1 cellular context compared by ENCODE assay signal in the genomic region with DNA sequence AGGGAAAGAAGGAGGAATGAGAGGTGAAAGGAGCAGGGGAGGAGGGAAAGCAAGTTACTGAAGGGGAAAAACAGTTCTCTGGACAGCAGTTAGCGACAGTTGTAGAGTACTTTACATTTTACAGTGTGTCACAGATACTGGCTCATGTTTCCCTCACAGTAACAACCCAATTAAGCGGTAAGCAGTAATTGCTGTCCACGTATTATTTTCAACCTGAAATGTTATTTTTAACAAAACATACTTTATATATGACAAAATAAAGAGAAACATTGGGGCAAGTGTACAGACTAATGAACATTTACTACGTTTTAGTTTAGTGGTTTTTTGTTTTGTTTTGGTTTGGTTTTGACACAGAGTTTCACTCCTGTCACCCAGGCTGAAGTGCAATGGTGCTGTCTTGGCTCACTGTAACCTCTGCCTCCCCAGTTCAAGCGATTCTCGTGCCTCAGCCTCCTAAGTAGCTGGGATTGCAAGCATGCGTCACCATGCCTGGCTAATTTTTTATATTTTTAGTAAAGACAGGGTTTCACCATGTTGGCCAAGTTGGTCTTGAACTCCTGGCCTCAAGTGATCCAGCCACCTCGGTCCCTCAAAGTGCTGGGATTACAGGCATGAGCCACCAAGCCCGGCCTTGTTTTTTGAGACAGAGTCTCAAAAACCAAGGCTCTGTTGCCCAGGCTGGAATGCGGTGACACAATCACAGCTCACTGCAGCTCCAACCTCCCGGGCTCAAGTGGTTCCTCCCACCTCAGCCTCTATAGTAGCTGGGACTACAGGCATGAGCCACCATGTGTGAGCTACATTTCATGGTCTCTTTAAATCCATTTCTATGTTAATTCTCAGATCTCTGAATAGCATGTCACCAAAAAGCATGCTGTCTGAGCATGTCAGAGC.
TF ChIP-seq lines count a peak whose summit lies in the region.

No MANE protein-coding gene starts in this region.

TF ChIP-seq in GM23338, 12 proteins besides CTCF, POLR2A, EP300 and RAD21 (continued from another document):
- TF ChIP-seq, protein P1, sequence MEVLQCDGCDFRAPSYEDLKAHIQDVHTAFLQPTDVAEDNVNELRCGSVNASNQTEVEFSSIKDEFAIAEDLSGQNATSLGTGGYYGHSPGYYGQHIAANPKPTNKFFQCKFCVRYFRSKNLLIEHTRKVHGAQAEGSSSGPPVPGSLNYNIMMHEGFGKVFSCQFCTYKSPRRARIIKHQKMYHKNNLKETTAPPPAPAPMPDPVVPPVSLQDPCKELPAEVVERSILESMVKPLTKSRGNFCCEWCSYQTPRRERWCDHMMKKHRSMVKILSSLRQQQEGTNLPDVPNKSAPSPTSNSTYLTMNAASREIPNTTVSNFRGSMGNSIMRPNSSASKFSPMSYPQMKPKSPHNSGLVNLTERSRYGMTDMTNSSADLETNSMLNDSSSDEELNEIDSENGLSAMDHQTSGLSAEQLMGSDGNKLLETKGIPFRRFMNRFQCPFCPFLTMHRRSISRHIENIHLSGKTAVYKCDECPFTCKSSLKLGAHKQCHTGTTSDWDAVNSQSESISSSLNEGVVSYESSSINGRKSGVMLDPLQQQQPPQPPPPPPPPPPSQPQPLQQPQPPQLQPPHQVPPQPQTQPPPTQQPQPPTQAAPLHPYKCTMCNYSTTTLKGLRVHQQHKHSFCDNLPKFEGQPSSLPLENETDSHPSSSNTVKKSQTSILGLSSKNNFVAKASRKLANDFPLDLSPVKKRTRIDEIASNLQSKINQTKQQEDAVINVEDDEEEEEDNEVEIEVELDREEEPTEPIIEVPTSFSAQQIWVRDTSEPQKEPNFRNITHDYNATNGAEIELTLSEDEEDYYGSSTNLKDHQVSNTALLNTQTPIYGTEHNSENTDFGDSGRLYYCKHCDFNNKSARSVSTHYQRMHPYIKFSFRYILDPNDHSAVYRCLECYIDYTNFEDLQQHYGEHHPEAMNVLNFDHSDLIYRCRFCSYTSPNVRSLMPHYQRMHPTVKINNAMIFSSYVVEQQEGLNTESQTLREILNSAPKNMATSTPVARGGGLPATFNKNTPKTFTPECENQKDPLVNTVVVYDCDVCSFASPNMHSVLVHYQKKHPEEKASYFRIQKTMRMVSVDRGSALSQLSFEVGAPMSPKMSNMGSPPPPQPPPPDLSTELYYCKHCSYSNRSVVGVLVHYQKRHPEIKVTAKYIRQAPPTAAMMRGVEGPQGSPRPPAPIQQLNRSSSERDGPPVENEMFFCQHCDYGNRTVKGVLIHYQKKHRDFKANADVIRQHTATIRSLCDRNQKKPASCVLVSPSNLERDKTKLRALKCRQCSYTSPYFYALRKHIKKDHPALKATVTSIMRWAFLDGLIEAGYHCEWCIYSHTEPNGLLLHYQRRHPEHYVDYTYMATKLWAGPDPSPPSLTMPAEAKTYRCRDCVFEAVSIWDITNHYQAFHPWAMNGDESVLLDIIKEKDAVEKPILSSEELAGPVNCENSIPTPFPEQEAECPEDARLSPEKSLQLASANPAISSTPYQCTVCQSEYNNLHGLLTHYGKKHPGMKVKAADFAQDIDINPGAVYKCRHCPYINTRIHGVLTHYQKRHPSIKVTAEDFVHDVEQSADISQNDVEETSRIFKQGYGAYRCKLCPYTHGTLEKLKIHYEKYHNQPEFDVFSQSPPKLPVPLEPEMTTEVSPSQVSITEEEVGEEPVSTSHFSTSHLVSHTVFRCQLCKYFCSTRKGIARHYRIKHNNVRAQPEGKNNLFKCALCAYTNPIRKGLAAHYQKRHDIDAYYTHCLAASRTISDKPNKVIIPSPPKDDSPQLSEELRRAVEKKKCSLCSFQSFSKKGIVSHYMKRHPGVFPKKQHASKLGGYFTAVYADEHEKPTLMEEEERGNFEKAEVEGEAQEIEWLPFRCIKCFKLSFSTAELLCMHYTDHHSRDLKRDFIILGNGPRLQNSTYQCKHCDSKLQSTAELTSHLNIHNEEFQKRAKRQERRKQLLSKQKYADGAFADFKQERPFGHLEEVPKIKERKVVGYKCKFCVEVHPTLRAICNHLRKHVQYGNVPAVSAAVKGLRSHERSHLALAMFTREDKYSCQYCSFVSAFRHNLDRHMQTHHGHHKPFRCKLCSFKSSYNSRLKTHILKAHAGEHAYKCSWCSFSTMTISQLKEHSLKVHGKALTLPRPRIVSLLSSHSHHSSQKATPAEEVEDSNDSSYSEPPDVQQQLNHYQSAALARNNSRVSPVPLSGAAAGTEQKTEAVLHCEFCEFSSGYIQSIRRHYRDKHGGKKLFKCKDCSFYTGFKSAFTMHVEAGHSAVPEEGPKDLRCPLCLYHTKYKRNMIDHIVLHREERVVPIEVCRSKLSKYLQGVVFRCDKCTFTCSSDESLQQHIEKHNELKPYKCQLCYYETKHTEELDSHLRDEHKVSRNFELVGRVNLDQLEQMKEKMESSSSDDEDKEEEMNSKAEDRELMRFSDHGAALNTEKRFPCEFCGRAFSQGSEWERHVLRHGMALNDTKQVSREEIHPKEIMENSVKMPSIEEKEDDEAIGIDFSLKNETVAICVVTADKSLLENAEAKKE (CRISPR knock-in tag; IDR thresholded peaks at IDR 0.05): no peak
- TF ChIP-seq POLR2AphosphoS5 (IDR thresholded peaks at IDR 0.05; ENCODE audit: low read depth) (no peak), NANOG (IDR thresholded peaks at IDR 0.05; ENCODE audit: borderline replicate concordance) (no peak), ZNF331 (CRISPR knock-in tag; IDR thresholded peaks at IDR 0.05; ENCODE audit: low read depth) (no peak)
